ENCODE assay signal across 7 cellular contexts in genomic region chr4:166140951-166141350, GRCh38.
"Had no signal": no experiment of that assay in that cellular context is flagged by ENCODE, and none has a peak within 500 bp of the region (broad histone marks: within the 10 kb centered on the region; RNA-seq: fewer than 3 reads in every experiment).

No MANE protein-coding gene starts in this region.

- H3K4me1 Mint-ChIP-seq: IgD-negative memory B cell had no signal

- H3K36me3 Mint-ChIP-seq: IgD-negative memory B cell had no signal

- H3K4me3 Mint-ChIP-seq: IgD-negative memory B cell had no signal

- ATAC-seq: HepG2, K562 had no signal

- DNase-seq: IMR-90, KBM-7, KG1 had no signal

- H3K27ac ChIP-seq: HL-60 had no signal

- H3K27ac Mint-ChIP-seq: IgD-negative memory B cell had no signal

- H3K4me3 ChIP-seq: K562 had no signal

- H3K27me3 Mint-ChIP-seq: IgD-negative memory B cell had no signal
